ENCODE assay signal across 31 cellular contexts in genomic region chr12:5066251-5066650, GRCh38. TPM values are rescaled to one million over a fixed set of nuclear protein-coding genes. Genes with fewer than 3 reads are reported as not detected.
"Had no signal": no experiment of that assay in that cellular context is flagged by ENCODE, and none has a peak within 500 bp of the region (broad histone marks: within the 10 kb centered on the region; RNA-seq: fewer than 3 reads in every experiment).

No MANE protein-coding gene starts in this region.

- H3K4me3 ChIP-seq: body of pancreas, breast epithelium, SJCRH30, SK-N-MC had no signal

- H3K9me3 ChIP-seq: body of pancreas, breast epithelium, SJCRH30 had no signal

- H3K27me3 Mint-ChIP-seq: activated naive CD8-positive, alpha-beta T cell had no signal

- ATAC-seq: activated naive CD8-positive, alpha-beta T cell treated with anti-CD3 and anti-CD28 coated beads, Interleukin-2, amount 50 U/mL, for 24 hours; activated T-cell treated with anti-CD3 and anti-CD28 coated beads, Interleukin-2, amount 50 U/mL, for 4 hours; body of pancreas; Panc1 had no signal

- H3K27me3 ChIP-seq: body of pancreas, breast epithelium had no signal

- H3K27ac ChIP-seq: body of pancreas, breast epithelium, SJCRH30, SK-N-MC had no signal

- H3K36me3 Mint-ChIP-seq: activated naive CD4-positive, alpha-beta T cell treated with anti-CD3 and anti-CD28 coated beads, Interleukin-2, amount 10 ng/mL, durations not matched to agents 7 days and 5 days; activated naive CD8-positive, alpha-beta T cell had no signal

- DNase-seq: activated CD4-positive, alpha-beta T cell treated with anti-CD3 and anti-CD28 coated beads, Interleukin-2, amount 10 ng/mL, durations not matched to agents 7 days and 5 days; activated CD4-positive, alpha-beta T cell treated with anti-CD3 and anti-CD28 coated beads, Interleukin-2, amount 50 U/mL, for 48 hours; activated CD8-positive, alpha-beta memory T cell treated with anti-CD3 and anti-CD28 coated beads, Interleukin-2, amount 50 U/mL, for 4 hours; activated gamma-delta T cell treated with Interleukin-2 at 50 U/mL for 16 hours; activated naive CD4-positive, alpha-beta T cell treated with anti-CD3 and anti-CD28 coated beads, Interleukin-2, amount 10 ng/mL, durations not matched to agents 7 days and 5 days; activated naive CD8-positive, alpha-beta T cell treated with anti-CD3 and anti-CD28 coated beads, Interleukin-2, amount 50 U/mL, for 24 hours; activated T-cell treated with anti-CD3 and anti-CD28 coated beads for 4 hours; activated T-cell treated with anti-CD3 and anti-CD28 coated beads, Interleukin-2, amount 50 U/mL, for 4 hours; anterior cingulate cortex; body of pancreas; MM.1S; MV-4-11; NCI-H1092; NCI-H1436 treated with DMSO at 0.1 percent for 48 hours; NCI-H1694 treated with DMSO at 0.1 percent for 48 hours; NCI-H2029; NCI-H345; NCI-H524 treated with DMSO at 0.1 percent for 48 hours; SHP77; SJCRH30; T1000 had no signal

- H3K4me3 Mint-ChIP-seq: activated CD4-positive, alpha-beta T cell treated with anti-CD3 and anti-CD28 coated beads, Interleukin-2, amount 10 ng/mL, durations not matched to agents 7 days and 5 days; activated naive CD4-positive, alpha-beta T cell treated with anti-CD3 and anti-CD28 coated beads, Interleukin-2, amount 10 ng/mL, durations not matched to agents 7 days and 5 days; activated naive CD8-positive, alpha-beta T cell; activated naive CD8-positive, alpha-beta T cell treated with anti-CD3 and anti-CD28 coated beads, Interleukin-2, amount 50 U/mL, for 24 hours; activated T-cell treated with anti-CD3 and anti-CD28 coated beads, Interleukin-2, amount 50 U/mL, for 4 hours; activated T-helper 1 cell treated with anti-CD3 and anti-CD28 coated beads, Interleukin-12 subunit alpha, Interleukin-12 subunit beta, Interleukin-2, Interleukin-4 antibody, amounts not matched to agents 30 ng/mL and 10 ng/mL and 1 ng/mL, durations not matched to agents 14 hours and 24 hours and 36 hours had no signal

- H3K9me3 Mint-ChIP-seq: activated CD4-positive, alpha-beta T cell treated with anti-CD3 and anti-CD28 coated beads, Interleukin-2, amount 10 ng/mL, durations not matched to agents 7 days and 5 days; activated naive CD4-positive, alpha-beta T cell treated with anti-CD3 and anti-CD28 coated beads, Interleukin-2, amount 10 ng/mL, durations not matched to agents 7 days and 5 days; activated naive CD8-positive, alpha-beta T cell treated with anti-CD3 and anti-CD28 coated beads, Interleukin-2, amount 50 U/mL, for 24 hours; activated T-cell treated with anti-CD3 and anti-CD28 coated beads, Interleukin-2, amount 50 U/mL, for 4 hours; activated T-helper 1 cell treated with anti-CD3 and anti-CD28 coated beads, Interleukin-12 subunit alpha, Interleukin-12 subunit beta, Interleukin-2, Interleukin-4 antibody, amounts not matched to agents 30 ng/mL and 10 ng/mL and 1 ng/mL, durations not matched to agents 14 hours and 24 hours and 36 hours had no signal

- H3K36me3 ChIP-seq: breast epithelium, SJCRH30 had no signal

- H3K27ac Mint-ChIP-seq: activated CD4-positive, alpha-beta T cell treated with anti-CD3 and anti-CD28 coated beads, Interleukin-2, amount 10 ng/mL, durations not matched to agents 7 days and 5 days; activated naive CD4-positive, alpha-beta T cell treated with anti-CD3 and anti-CD28 coated beads, Interleukin-2, amount 10 ng/mL, durations not matched to agents 7 days and 5 days; activated naive CD8-positive, alpha-beta T cell; activated naive CD8-positive, alpha-beta T cell treated with anti-CD3 and anti-CD28 coated beads, Interleukin-2, amount 50 U/mL, for 24 hours; activated T-helper 1 cell treated with anti-CD3 and anti-CD28 coated beads, Interleukin-12 subunit alpha, Interleukin-12 subunit beta, Interleukin-2, Interleukin-4 antibody, amounts not matched to agents 30 ng/mL and 10 ng/mL and 1 ng/mL, durations not matched to agents 14 hours and 24 hours and 36 hours had no signal

- H3K4me1 ChIP-seq: body of pancreas, breast epithelium, SJCRH30 had no signal

- H3K4me1 Mint-ChIP-seq: activated CD4-positive, alpha-beta T cell treated with anti-CD3 and anti-CD28 coated beads, Interleukin-2, amount 10 ng/mL, durations not matched to agents 7 days and 5 days; activated naive CD4-positive, alpha-beta T cell treated with anti-CD3 and anti-CD28 coated beads, Interleukin-2, amount 10 ng/mL, durations not matched to agents 7 days and 5 days; activated naive CD8-positive, alpha-beta T cell treated with anti-CD3 and anti-CD28 coated beads, Interleukin-2, amount 50 U/mL, for 24 hours had no signal

RNA-seq across cellular contexts. Expression of gene KCNA5, which starts 22.6 kb away (rescaled TPM):
- total RNA-seq: activated CD4-positive, alpha-beta T cell treated with anti-CD3 and anti-CD28 coated beads, Interleukin-2, amount 10 ng/mL, durations not matched to agents 7 days and 5 days; activated T-cell treated with anti-CD3 and anti-CD28 coated beads, Interleukin-2, amount 50 U/mL, for 4 hours; activated T-helper 1 cell treated with anti-CD3 and anti-CD28 coated beads, Interleukin-12 subunit alpha, Interleukin-12 subunit beta, Interleukin-2, Interleukin-4 antibody, amounts not matched to agents 30 ng/mL and 10 ng/mL and 1 ng/mL, durations not matched to agents 14 hours and 24 hours and 36 hours; LHCN-M2; NCI-H460; RPMI7951; SJCRH30; T-helper 1 cell treated with Interleukin-12 subunit alpha and Interleukin-12 subunit beta and Interleukin-4 antibody, amounts not matched to agents 30 ng/mL and 1 ng/mL, for 36 hours; T-helper 2 cell treated with Interferon-gamma antibody and Interleukin-4, amounts not matched to agents 100 ng/mL and 5 ng/mL, for 36 hours had no signal
